ENCODE assay signal across 1 cellular context in the genomic region with DNA sequence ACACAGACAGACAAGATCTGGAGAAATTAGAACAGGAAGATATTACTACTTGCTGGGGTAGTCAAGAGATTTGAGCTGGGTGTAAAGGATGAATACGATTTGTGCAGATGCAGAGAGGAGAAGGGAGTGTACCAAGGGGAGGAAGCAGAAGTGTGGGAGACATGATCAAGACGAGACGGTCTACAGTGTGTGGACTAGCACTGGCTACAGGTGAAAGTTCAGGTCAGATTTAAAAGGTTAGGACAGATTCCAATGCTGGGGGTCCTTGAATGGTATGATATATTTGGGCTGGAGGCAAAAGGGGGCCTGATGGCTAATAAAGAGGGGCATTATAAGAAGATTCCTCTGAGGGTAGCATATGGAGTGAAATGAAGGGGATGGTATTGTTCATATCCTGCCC.
TF ChIP-seq lines count a peak whose summit lies in the region.

No MANE protein-coding gene starts in this region.

TF ChIP-seq in WTC11, 78 proteins besides CTCF, POLR2A, EP300 and RAD21:
- TF ChIP-seq, protein P1, sequence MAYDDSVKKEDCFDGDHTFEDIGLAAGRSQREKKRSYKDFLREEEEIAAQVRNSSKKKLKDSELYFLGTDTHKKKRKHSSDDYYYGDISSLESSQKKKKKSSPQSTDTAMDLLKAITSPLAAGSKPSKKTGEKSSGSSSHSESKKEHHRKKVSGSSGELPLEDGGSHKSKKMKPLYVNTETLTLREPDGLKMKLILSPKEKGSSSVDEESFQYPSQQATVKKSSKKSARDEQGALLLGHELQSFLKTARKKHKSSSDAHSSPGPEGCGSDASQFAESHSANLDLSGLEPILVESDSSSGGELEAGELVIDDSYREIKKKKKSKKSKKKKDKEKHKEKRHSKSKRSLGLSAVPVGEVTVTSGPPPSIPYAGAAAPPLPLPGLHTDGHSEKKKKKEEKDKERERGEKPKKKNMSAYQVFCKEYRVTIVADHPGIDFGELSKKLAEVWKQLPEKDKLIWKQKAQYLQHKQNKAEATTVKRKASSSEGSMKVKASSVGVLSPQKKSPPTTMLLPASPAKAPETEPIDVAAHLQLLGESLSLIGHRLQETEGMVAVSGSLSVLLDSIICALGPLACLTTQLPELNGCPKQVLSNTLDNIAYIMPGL (CRISPR knock-in tag; IDR thresholded peaks at IDR 0.05): no peak
- TF ChIP-seq, protein P2, sequence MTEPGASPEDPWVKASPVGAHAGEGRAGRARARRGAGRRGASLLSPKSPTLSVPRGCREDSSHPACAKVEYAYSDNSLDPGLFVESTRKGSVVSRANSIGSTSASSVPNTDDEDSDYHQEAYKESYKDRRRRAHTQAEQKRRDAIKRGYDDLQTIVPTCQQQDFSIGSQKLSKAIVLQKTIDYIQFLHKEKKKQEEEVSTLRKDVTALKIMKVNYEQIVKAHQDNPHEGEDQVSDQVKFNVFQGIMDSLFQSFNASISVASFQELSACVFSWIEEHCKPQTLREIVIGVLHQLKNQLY (CRISPR knock-in tag; IDR thresholded peaks at IDR 0.05): no peak
- TF ChIP-seq CREB1 (CRISPR knock-in tag; IDR thresholded peaks at IDR 0.05) (no peak), RELA (CRISPR knock-in tag; IDR thresholded peaks at IDR 0.05; ENCODE audit: borderline replicate concordance) (no peak), SMAD3 (CRISPR knock-in tag; IDR thresholded peaks at IDR 0.05; ENCODE audit: borderline replicate concordance) (no peak), ZNF416 (CRISPR knock-in tag; IDR thresholded peaks at IDR 0.05) (no peak), ZNF423 (CRISPR knock-in tag; IDR thresholded peaks at IDR 0.05) (no peak), FOXK1 (CRISPR knock-in tag; IDR thresholded peaks at IDR 0.05) (no peak), MYBL2 (CRISPR knock-in tag; IDR thresholded peaks at IDR 0.05) (no peak), ETV6 (CRISPR knock-in tag; IDR thresholded peaks at IDR 0.05) (no peak), FOXJ3 (CRISPR knock-in tag; IDR thresholded peaks at IDR 0.05; ENCODE audit: borderline replicate concordance) (no peak), NR2C2 (CRISPR knock-in tag; IDR thresholded peaks at IDR 0.05) (no peak), NR3C1 (CRISPR knock-in tag; conservative IDR thresholded peaks at IDR 0.05; ENCODE audit: low read depth) (no peak), SOX15 (CRISPR knock-in tag; IDR thresholded peaks at IDR 0.05) (no peak)
- TF ChIP-seq, protein P3, sequence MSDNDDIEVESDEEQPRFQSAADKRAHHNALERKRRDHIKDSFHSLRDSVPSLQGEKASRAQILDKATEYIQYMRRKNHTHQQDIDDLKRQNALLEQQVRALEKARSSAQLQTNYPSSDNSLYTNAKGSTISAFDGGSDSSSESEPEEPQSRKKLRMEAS (CRISPR knock-in tag; IDR thresholded peaks at IDR 0.05): no peak
- TF ChIP-seq, protein P4, sequence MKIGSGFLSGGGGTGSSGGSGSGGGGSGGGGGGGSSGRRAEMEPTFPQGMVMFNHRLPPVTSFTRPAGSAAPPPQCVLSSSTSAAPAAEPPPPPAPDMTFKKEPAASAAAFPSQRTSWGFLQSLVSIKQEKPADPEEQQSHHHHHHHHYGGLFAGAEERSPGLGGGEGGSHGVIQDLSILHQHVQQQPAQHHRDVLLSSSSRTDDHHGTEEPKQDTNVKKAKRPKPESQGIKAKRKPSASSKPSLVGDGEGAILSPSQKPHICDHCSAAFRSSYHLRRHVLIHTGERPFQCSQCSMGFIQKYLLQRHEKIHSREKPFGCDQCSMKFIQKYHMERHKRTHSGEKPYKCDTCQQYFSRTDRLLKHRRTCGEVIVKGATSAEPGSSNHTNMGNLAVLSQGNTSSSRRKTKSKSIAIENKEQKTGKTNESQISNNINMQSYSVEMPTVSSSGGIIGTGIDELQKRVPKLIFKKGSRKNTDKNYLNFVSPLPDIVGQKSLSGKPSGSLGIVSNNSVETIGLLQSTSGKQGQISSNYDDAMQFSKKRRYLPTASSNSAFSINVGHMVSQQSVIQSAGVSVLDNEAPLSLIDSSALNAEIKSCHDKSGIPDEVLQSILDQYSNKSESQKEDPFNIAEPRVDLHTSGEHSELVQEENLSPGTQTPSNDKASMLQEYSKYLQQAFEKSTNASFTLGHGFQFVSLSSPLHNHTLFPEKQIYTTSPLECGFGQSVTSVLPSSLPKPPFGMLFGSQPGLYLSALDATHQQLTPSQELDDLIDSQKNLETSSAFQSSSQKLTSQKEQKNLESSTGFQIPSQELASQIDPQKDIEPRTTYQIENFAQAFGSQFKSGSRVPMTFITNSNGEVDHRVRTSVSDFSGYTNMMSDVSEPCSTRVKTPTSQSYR (CRISPR knock-in tag; IDR thresholded peaks at IDR 0.05): no peak
- TF ChIP-seq, protein P5, sequence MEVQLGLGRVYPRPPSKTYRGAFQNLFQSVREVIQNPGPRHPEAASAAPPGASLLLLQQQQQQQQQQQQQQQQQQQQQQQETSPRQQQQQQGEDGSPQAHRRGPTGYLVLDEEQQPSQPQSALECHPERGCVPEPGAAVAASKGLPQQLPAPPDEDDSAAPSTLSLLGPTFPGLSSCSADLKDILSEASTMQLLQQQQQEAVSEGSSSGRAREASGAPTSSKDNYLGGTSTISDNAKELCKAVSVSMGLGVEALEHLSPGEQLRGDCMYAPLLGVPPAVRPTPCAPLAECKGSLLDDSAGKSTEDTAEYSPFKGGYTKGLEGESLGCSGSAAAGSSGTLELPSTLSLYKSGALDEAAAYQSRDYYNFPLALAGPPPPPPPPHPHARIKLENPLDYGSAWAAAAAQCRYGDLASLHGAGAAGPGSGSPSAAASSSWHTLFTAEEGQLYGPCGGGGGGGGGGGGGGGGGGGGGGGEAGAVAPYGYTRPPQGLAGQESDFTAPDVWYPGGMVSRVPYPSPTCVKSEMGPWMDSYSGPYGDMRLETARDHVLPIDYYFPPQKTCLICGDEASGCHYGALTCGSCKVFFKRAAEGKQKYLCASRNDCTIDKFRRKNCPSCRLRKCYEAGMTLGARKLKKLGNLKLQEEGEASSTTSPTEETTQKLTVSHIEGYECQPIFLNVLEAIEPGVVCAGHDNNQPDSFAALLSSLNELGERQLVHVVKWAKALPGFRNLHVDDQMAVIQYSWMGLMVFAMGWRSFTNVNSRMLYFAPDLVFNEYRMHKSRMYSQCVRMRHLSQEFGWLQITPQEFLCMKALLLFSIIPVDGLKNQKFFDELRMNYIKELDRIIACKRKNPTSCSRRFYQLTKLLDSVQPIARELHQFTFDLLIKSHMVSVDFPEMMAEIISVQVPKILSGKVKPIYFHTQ (CRISPR knock-in tag; IDR thresholded peaks at IDR 0.05): no peak
